Comparison of ENCODE assay signal across 26 cellular contexts in the genomic region with DNA sequence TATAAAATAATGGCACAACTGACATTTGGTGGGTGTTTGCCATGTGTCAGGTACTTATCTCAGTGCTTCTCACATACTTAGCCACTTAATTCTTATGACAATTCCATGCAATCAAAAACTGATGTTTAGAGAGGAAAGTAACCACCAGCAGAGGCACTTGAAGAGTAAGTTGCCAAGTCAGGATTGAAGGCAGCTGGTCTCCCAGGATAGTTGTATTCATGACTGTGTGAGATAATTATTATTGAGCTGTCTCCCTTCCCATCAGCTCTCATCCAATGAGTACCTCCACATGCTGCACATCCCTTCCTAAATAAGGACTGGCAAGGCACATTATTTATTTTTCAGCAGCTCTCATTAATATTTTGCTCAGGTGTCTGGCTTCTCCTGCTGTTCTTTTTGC. TPM values are rescaled to one million over a fixed set of nuclear protein-coding genes. Genes with fewer than 3 reads are reported as not detected.
A peak's percentile ranks its signal among the peaks of the same experiment; 100 is the strongest.
DNase-seq lines count a peak whose midpoint lies in the region; ATAC-seq and TF ChIP-seq lines count a peak whose summit lies in the region.
"Had no signal": no experiment of that assay in that cellular context is flagged by ENCODE, and none has a peak within 500 bp of the region (broad histone marks: within the 10 kb centered on the region; RNA-seq: fewer than 3 reads in every experiment).

No MANE protein-coding gene starts in this region.

- H3K27ac ChIP-seq in HCT116 (ENCODE audit: low read depth, low read length) (no peak overlapping the region), mesenchymal stem cell (ENCODE audit: low read length, poor library complexity, severe bottlenecking) (no peak overlapping the region)
- H3K27ac ChIP-seq: BLaER1, ovary had no signal

- TF ChIP-seq POLR2A in HCT116 (IDR thresholded peaks at IDR 0.05; ENCODE audit: borderline replicate concordance, extremely low read depth, insufficient read depth, insufficient read length): no peak

- CTCF ChIA-PET in HCT116 (lab: Charles Lee): interaction anchor here (1.4 kb wide), 1 partner anchor 294 kb away, joined by 7 read pairs; no protein-coding TSS in a partner anchor
- CTCF ChIA-PET in WTC11 (lab: Charles Lee): interaction anchor here (0.9 to 3.5 kb wide), 3 partner anchors 34 to 151 kb away, joined by 3 to 23 read pairs (median 17); no protein-coding TSS in a partner anchor

- peaks cover 66% of the 10 kb centered on the region for H3K4me1 Mint-ChIP-seq in WTC11
- peaks cover 2% of the 10 kb centered on the region for H3K4me1 Mint-ChIP-seq in T-helper 2 cell treated with Interferon-gamma antibody and Interleukin-4, amounts not matched to agents 5 μg/mL and 100 μg/mL, for 36 hours (ENCODE audit: low read depth)
- H3K4me1 Mint-ChIP-seq: activated naive CD8-positive, alpha-beta T cell treated with anti-CD3 and anti-CD28 coated beads, Interleukin-2, amount 50 U/mL, for 24 hours had no signal

- no peak overlapping the region for H3K4ac ChIP-seq in mesenchymal stem cell (ENCODE audit: low read depth in 1 of 2, low read length in 2 of 2)

- RAD21 ChIA-PET in HCT116 (lab: Charles Lee; ENCODE audit: low non-redundant PET in 1 of 2, low total read pairs in 2 of 2, uncharacterized antibody in 2 of 2, unreplicated experiment in 2 of 2): no interaction called here

- no peak for TF ChIP-seq RAD21 in HCT116 (IDR thresholded peaks at IDR 0.05; ENCODE audit: low read depth)

- peak overlapping the region; percentile 78; the same call in 1 of the 2 replicates for H3K4me3 Mint-ChIP-seq in WTC11
- no peak overlapping the region for H3K4me3 Mint-ChIP-seq in T-helper 2 cell treated with Interferon-gamma antibody and Interleukin-4, amounts not matched to agents 5 μg/mL and 100 μg/mL, for 36 hours
- H3K4me3 Mint-ChIP-seq: activated naive CD8-positive, alpha-beta T cell treated with anti-CD3 and anti-CD28 coated beads, Interleukin-2, amount 50 U/mL, for 24 hours; natural killer cell treated with Interleukin-12 subunit alpha and Interleukin-12 subunit beta and Interleukin-15 and Interleukin-18, amount 100 ng/mL, for 72 hours had no signal

- H2AFZ ChIP-seq in HCT116 (ENCODE audit: low read depth, low read length, poor library complexity, severe bottlenecking) (no peak overlapping the region), mesenchymal stem cell (ENCODE audit: low read depth, low read length) (no peak overlapping the region)

- DNase-seq in COR-L47 (lab: John Stamatoyannopoulos, UW) (peak; percentile 53), HCT116 (ENCODE audit: low read depth, low spot score) (no peak), WTC11 (ENCODE audit: low spot score) (no peak), mesenchymal stem cell (no peak), H4 (ENCODE audit: low spot score) (no peak), GDM1 (lab: John Stamatoyannopoulos, UW) (no peak)
- DNase-seq in T-helper 2 cell treated with Interferon-gamma antibody and Interleukin-4, amounts not matched to agents 5 μg/mL and 100 μg/mL, for 36 hours (ENCODE audit: low spot score): no peak
- DNase-seq: activated CD4-positive, alpha-beta T cell treated with anti-CD3 and anti-CD28 coated beads, Interleukin-2, amount 50 U/mL, for 1 hour; activated naive CD8-positive, alpha-beta T cell treated with anti-CD3 and anti-CD28 coated beads, Interleukin-2, amount 50 U/mL, for 24 hours; activated T-cell treated with anti-CD3 and anti-CD28 coated beads, Interleukin-2, amount 50 U/mL, for 48 hours; cerebellar nuclear complex; DMS79 treated with DMSO at 0.1 percent for 48 hours; glutamatergic neuron; Kasumi-1; kidney; MV-4-11; NCI-H187 treated with DMSO at 0.1 percent for 48 hours; NCI-H345; ovary; SIG-M5; stimulated activated CD4-positive, alpha-beta T cell treated with anti-CD3 and anti-CD28 coated beads, Interleukin-2, amount 100 ng/mL, for 24 hours; T1000; trophoblast cell had no signal

- H2BK12ac ChIP-seq in mesenchymal stem cell (ENCODE audit: low read length in 2 of 2): no peak overlapping the region

- peaks cover 9% of the 10 kb centered on the region for H3K79me1 ChIP-seq in mesenchymal stem cell (replicated peaks; ENCODE audit: low read length, poor library complexity, severe bottlenecking)

- POLR2A ChIA-PET in HCT116 (lab: Charles Lee): no interaction called here
- POLR2A ChIA-PET in WTC11 (lab: Charles Lee): interaction anchor here (2.0 kb wide), 1 partner anchor 324 kb away, joined by 7 read pairs; no protein-coding TSS in a partner anchor

- peaks cover 5 to 24% of the 10 kb centered on the region in 2 experiments; a peak in 3 of 4 replicates for H3K4me1 ChIP-seq in HCT116 (ENCODE audit: control insufficient read depth in 1 of 2, insufficient read depth in 2 of 2, low read length in 2 of 2)
- H3K4me1 ChIP-seq in mesenchymal stem cell (ENCODE audit: control insufficient read depth, insufficient read depth, low read depth, low read length): peaks cover 6% of the 10 kb centered on the region
- H3K4me1 ChIP-seq: BLaER1 had no signal

- H3K9me2 ChIP-seq in HCT116 (ENCODE audit: insufficient read depth): no peaks in the 10 kb centered on the region

- H3K14ac ChIP-seq in mesenchymal stem cell (ENCODE audit: low read length in 2 of 2): no peak overlapping the region

- H3K79me2 ChIP-seq in HCT116 (ENCODE audit: insufficient read depth, low read length): no peaks in the 10 kb centered on the region

- H2BK5ac ChIP-seq in mesenchymal stem cell (ENCODE audit: low read depth, low read length, poor library complexity, severe bottlenecking): no peak overlapping the region

- H3K27me3 ChIP-seq in HCT116 (ENCODE audit: insufficient read depth, low read length) (no peaks in the 10 kb centered on the region), mesenchymal stem cell (ENCODE audit: control insufficient read depth in 1 of 2, insufficient read depth in 1 of 2, low read length in 2 of 2) (no peaks in the 10 kb centered on the region)
- H3K27me3 ChIP-seq: BLaER1, ovary had no signal

- no peak overlapping the region for H3K18ac ChIP-seq in mesenchymal stem cell (ENCODE audit: low read depth in 1 of 2, low read length in 2 of 2)

- H4K8ac ChIP-seq in mesenchymal stem cell (ENCODE audit: low read length): no peak overlapping the region

- no peak overlapping the region for H3K27ac Mint-ChIP-seq in WTC11
- no peak overlapping the region for H3K27ac Mint-ChIP-seq in T-helper 2 cell treated with Interferon-gamma antibody and Interleukin-4, amounts not matched to agents 5 μg/mL and 100 μg/mL, for 36 hours
- H3K27ac Mint-ChIP-seq: activated naive CD8-positive, alpha-beta T cell treated with anti-CD3 and anti-CD28 coated beads, Interleukin-2, amount 50 U/mL, for 24 hours; natural killer cell treated with Interleukin-12 subunit alpha and Interleukin-12 subunit beta and Interleukin-15 and Interleukin-18, amount 100 ng/mL, for 72 hours had no signal

- H2BK15ac ChIP-seq in mesenchymal stem cell (ENCODE audit: low read depth, poor library complexity, severe bottlenecking): no peak overlapping the region

- no TSS peak for BruUV-seq in HCT116 (replicated peaks; lab: Mats Ljungman, UMichigan)

- H3K9ac ChIP-seq in HCT116 (ENCODE audit: low read length) (no peak overlapping the region), mesenchymal stem cell (ENCODE audit: low read length) (no peak overlapping the region)
- H3K9ac ChIP-seq: BLaER1 had no signal

- no peaks in the 10 kb centered on the region for H3K36me3 ChIP-seq in HCT116 (ENCODE audit: control insufficient read depth in 1 of 2, insufficient read depth in 2 of 2, low read length in 2 of 2)
- H3K36me3 ChIP-seq in mesenchymal stem cell (ENCODE audit: control insufficient read depth in 1 of 2, insufficient read depth in 2 of 2, low read depth in 1 of 2, low read length in 2 of 2): no peaks in the 10 kb centered on the region
- H3K36me3 ChIP-seq: BLaER1, ovary had no signal

- no peak overlapping the region for H2BK120ac ChIP-seq in mesenchymal stem cell (ENCODE audit: low read depth, low read length)

- TF ChIP-seq CTCF in HCT116 (IDR thresholded peaks at IDR 0.05 in 2 of 3, conservative IDR thresholded peaks at IDR 0.05 in 1 of 3; ENCODE audit: borderline replicate concordance in 1 of 3, insufficient read depth in 1 of 3, low read depth in 2 of 3, low read length in 2 of 3) (no peak), WTC11 (IDR thresholded peaks at IDR 0.05) (no peak)

- no peaks in the 10 kb centered on the region; the same call in 1 of the 2 replicates for H3K36me3 Mint-ChIP-seq in WTC11
- H3K36me3 Mint-ChIP-seq in T-helper 2 cell treated with Interferon-gamma antibody and Interleukin-4, amounts not matched to agents 5 μg/mL and 100 μg/mL, for 36 hours (ENCODE audit: low read depth): no peaks in the 10 kb centered on the region
- H3K36me3 Mint-ChIP-seq: natural killer cell treated with Interleukin-12 subunit alpha and Interleukin-12 subunit beta and Interleukin-15 and Interleukin-18, amount 100 ng/mL, for 72 hours had no signal

- peak overlapping the region; percentile 6 for H2AK5ac ChIP-seq in mesenchymal stem cell (ENCODE audit: low read length, severe bottlenecking)

- no peaks in the 10 kb centered on the region for H4K20me1 ChIP-seq in HCT116 (ENCODE audit: insufficient read depth)
- H4K20me1 ChIP-seq: BLaER1 had no signal

- H3K9me3 ChIP-seq in HCT116 (ENCODE audit: control insufficient read depth in 1 of 2, insufficient read depth in 1 of 2, low read depth in 1 of 2, low read length in 2 of 2) (no peaks in the 10 kb centered on the region), mesenchymal stem cell (ENCODE audit: control insufficient read depth, low read length) (no peaks in the 10 kb centered on the region)
- H3K9me3 ChIP-seq: BLaER1, ovary had no signal

- no peak for ATAC-seq in HCT116
- ATAC-seq in WTC11: no peak
- ATAC-seq: activated naive CD8-positive, alpha-beta T cell treated with anti-CD3 and anti-CD28 coated beads, Interleukin-2, amount 50 U/mL, for 24 hours; HepG2; natural killer cell treated with Interleukin-12 subunit alpha and Interleukin-12 subunit beta and Interleukin-15 and Interleukin-18, amount 100 ng/mL, for 72 hours had no signal

- no peak overlapping the region for H3K23ac ChIP-seq in mesenchymal stem cell (ENCODE audit: low read length in 2 of 2)

- H3K4me2 ChIP-seq in HCT116 (ENCODE audit: low read length) (peak overlapping the region; percentile 89; the same call in 1 of the 2 replicates), mesenchymal stem cell (ENCODE audit: low read length, poor library complexity, severe bottlenecking) (no peak overlapping the region)
- H3K4me2 ChIP-seq: BLaER1 had no signal

- H3K4me3 ChIP-seq in HCT116 (replicated peaks in 1 of 2; ENCODE audit: low read depth in 1 of 2, low read length in 2 of 2): no peak overlapping the region
- H3K4me3 ChIP-seq in mesenchymal stem cell (ENCODE audit: insufficient read depth in 1 of 2, low read depth in 1 of 2, low read length in 2 of 2): no peak overlapping the region
- H3K4me3 ChIP-seq: BLaER1, ovary had no signal

- intact Hi-C loops in HCT116 (cut with micrococcal nuclease): no loop called here

- no peaks in the 10 kb centered on the region for H3K9me3 Mint-ChIP-seq in WTC11
- no peaks in the 10 kb centered on the region for H3K9me3 Mint-ChIP-seq in T-helper 2 cell treated with Interferon-gamma antibody and Interleukin-4, amounts not matched to agents 5 μg/mL and 100 μg/mL, for 36 hours
- H3K9me3 Mint-ChIP-seq: activated naive CD8-positive, alpha-beta T cell treated with anti-CD3 and anti-CD28 coated beads, Interleukin-2, amount 50 U/mL, for 24 hours; natural killer cell treated with Interleukin-12 subunit alpha and Interleukin-12 subunit beta and Interleukin-15 and Interleukin-18, amount 100 ng/mL, for 72 hours had no signal

- H4K91ac ChIP-seq in mesenchymal stem cell (ENCODE audit: low read length): no peak overlapping the region

- H3K27me3 Mint-ChIP-seq in WTC11 (ENCODE audit: low read depth): no peaks in the 10 kb centered on the region; the same call in 1 of the 2 replicates
- peaks cover 43% of the 10 kb centered on the region for H3K27me3 Mint-ChIP-seq in T-helper 2 cell treated with Interferon-gamma antibody and Interleukin-4, amounts not matched to agents 5 μg/mL and 100 μg/mL, for 36 hours (ENCODE audit: low read depth)

RNA-seq across cellular contexts. Expression of gene VEPH1, which starts 4.8 kb away (rescaled TPM):
- 4.9 TPM for total RNA-seq in HCT116 (2021; ENCODE audit: unreplicated experiment)
- polyA plus RNA-seq in HCT116 (2012): 0.45 and 1.0 TPM in 2 replicates
- 9.2 to 10.8 TPM (median 10.1 TPM) in 3 replicates for total RNA-seq in WTC11 (2021)
- polyA plus RNA-seq in mesenchymal stem cell (2013, experiment 1 of 2): 2.2 TPM
- 2.2 TPM for polyA plus RNA-seq in mesenchymal stem cell (2013, experiment 2 of 2)
- 0.75 and 8.9 TPM in 2 replicates for total RNA-seq in H4 (2014; rRNA removed; shearing (Covaris generic))
- total RNA-seq: HepG2; natural killer cell treated with Interleukin-12 subunit alpha and Interleukin-12 subunit beta and Interleukin-15 and Interleukin-18, amount 100 ng/mL, for 72 hours had no signal
- polyA plus RNA-seq: HepG2 had no signal
